ENCODE assay signal across 19 cellular contexts in the genomic region with DNA sequence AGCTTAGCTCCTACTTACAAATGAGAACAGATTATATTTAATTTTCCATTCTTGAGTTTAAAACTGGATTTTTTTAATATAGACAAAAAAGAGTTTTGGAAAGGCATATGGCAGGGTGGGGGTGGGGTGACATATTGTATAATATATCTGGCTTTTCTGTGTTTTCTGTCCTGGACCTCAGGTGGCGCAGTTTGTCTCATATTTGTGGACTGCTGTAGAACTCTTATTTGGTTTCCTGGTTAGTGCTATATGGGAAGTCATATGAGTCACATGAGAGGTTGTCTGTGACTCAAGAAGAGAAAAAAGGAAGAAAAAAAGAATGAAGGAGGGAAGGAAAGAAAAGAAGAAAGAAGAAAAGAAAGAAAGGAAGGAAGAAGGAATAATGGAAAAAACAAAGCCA.
"Had no signal": no experiment of that assay in that cellular context is flagged by ENCODE, and none has a peak within 500 bp of the region (broad histone marks: within the 10 kb centered on the region; RNA-seq: fewer than 3 reads in every experiment).

No MANE protein-coding gene starts in this region.

- H3K4me1 Mint-ChIP-seq: activated T-helper 17 cell treated with anti-CD3 and anti-CD28 coated beads, Interleukin-2, amount 50 U/mL, for 72 hours; naive thymus-derived CD8-positive, alpha-beta T cell; stimulated activated naive B cell treated with anti-CD40 and anti-IgM and Interleukin-4, amounts not matched to agents 10 μg/mL and 1 μg/mL and 100 μg/mL, for 72 hours had no signal

- H3K36me3 Mint-ChIP-seq: naive thymus-derived CD8-positive, alpha-beta T cell; stimulated activated naive B cell treated with anti-CD40 and anti-IgM and Interleukin-4, amounts not matched to agents 10 μg/mL and 1 μg/mL and 100 μg/mL, for 72 hours had no signal

- H3K36me3 ChIP-seq: gastrocnemius medialis, heart right ventricle, left lung, prostate gland, right lobe of liver, tibial nerve, vagina, WERI-Rb-1 had no signal

- H3K4me3 Mint-ChIP-seq: activated naive CD4-positive, alpha-beta T cell treated with anti-CD3 and anti-CD28 coated beads for 36 hours; activated T-helper 17 cell treated with anti-CD3 and anti-CD28 coated beads, Interleukin-2, amount 50 U/mL, for 72 hours; naive thymus-derived CD8-positive, alpha-beta T cell; stimulated activated naive B cell treated with anti-CD40 and anti-IgM and Interleukin-4, amounts not matched to agents 10 μg/mL and 1 μg/mL and 100 μg/mL, for 72 hours had no signal

- H3K27me3 Mint-ChIP-seq: activated T-helper 17 cell treated with anti-CD3 and anti-CD28 coated beads, Interleukin-2, amount 50 U/mL, for 72 hours; naive thymus-derived CD8-positive, alpha-beta T cell; stimulated activated naive B cell treated with anti-CD40 and anti-IgM and Interleukin-4, amounts not matched to agents 10 μg/mL and 1 μg/mL and 100 μg/mL, for 72 hours had no signal

- H3K27me3 ChIP-seq: gastrocnemius medialis, heart right ventricle, left lung, right lobe of liver, tibial nerve, vagina had no signal

- H3K4me1 ChIP-seq: gastrocnemius medialis, heart right ventricle, left lung, prostate gland, right lobe of liver, tibial nerve, vagina had no signal

- H3K4me3 ChIP-seq: coronary artery, gastrocnemius medialis, heart right ventricle, left lung, mucosa of descending colon, prostate gland, right lobe of liver, tibial nerve, vagina had no signal

- DNase-seq: activated CD4-positive, alpha-beta T cell treated with anti-CD3 and anti-CD28 coated beads for 4 hours; activated naive CD4-positive, alpha-beta T cell treated with anti-CD3 and anti-CD28 coated beads for 36 hours; central memory CD4-positive, alpha-beta T cell; effector CD4-positive, alpha-beta T cell; gastrocnemius medialis; heart right ventricle; left lung; mucosa of descending colon; naive thymus-derived CD8-positive, alpha-beta T cell; occipital lobe; right lobe of liver; stimulated activated CD4-positive, alpha-beta T cell treated with anti-CD3 and anti-CD28 coated beads, Interleukin-1b, Interleukin-23, amount 100 ng/mL, for 48 hours; stimulated activated naive B cell treated with anti-CD40 and anti-IgM and Interleukin-4, amounts not matched to agents 10 μg/mL and 1 μg/mL and 100 μg/mL, for 72 hours; WERI-Rb-1 had no signal

- H3K27ac Mint-ChIP-seq: activated naive CD4-positive, alpha-beta T cell treated with anti-CD3 and anti-CD28 coated beads for 36 hours; activated T-helper 17 cell treated with anti-CD3 and anti-CD28 coated beads, Interleukin-2, amount 50 U/mL, for 72 hours; naive thymus-derived CD8-positive, alpha-beta T cell; stimulated activated naive B cell treated with anti-CD40 and anti-IgM and Interleukin-4, amounts not matched to agents 10 μg/mL and 1 μg/mL and 100 μg/mL, for 72 hours had no signal

- H3K27ac ChIP-seq: coronary artery, gastrocnemius medialis, heart right ventricle, left lung, prostate gland, right lobe of liver, tibial nerve, vagina, WERI-Rb-1 had no signal

- H3K9me3 ChIP-seq: gastrocnemius medialis, left lung, mucosa of descending colon, prostate gland, right lobe of liver, tibial nerve, vagina had no signal
